Comparison of ENCODE assay signal across 8 cellular contexts in genomic region chr6:141483561-141484061, GRCh38.
DNase-seq lines count a peak whose midpoint lies in the region; ATAC-seq and TF ChIP-seq lines count a peak whose summit lies in the region.

No MANE protein-coding gene starts in this region.

- peak overlapping the region; percentile 75 for H3K4me3 Mint-ChIP-seq in activated naive CD4-positive, alpha-beta T cell treated with anti-CD3 and anti-CD28 coated beads, Interleukin-2, amount 10 ng/mL, durations not matched to agents 7 days and 5 days

- peak overlapping the region in 1 of 4 donors; percentile 13 for H3K4me3 ChIP-seq in Peyer's patch
- H3K4me3 ChIP-seq in right atrium auricular region: peak overlapping the region; percentile 6 to 30

- peaks cover 59% of the 10 kb centered on the region for H3K4me1 Mint-ChIP-seq in activated naive CD4-positive, alpha-beta T cell treated with anti-CD3 and anti-CD28 coated beads, Interleukin-2, amount 10 ng/mL, durations not matched to agents 7 days and 5 days

- no peak for TF ChIP-seq CTCF in Peyer's patch (IDR thresholded peaks at IDR 0.05)
- no peak for TF ChIP-seq CTCF in right atrium auricular region (IDR thresholded peaks at IDR 0.05)

- H3K27me3 ChIP-seq in Peyer's patch (no peaks in the 10 kb centered on the region), right atrium auricular region (no peaks in the 10 kb centered on the region)

- peak overlapping the region; percentile 58 to 67 (median 62) for H3K27ac ChIP-seq in Peyer's patch
- H3K27ac ChIP-seq in right atrium auricular region: peak overlapping the region; percentile 67 to 75

- H3K27ac Mint-ChIP-seq in activated naive CD4-positive, alpha-beta T cell treated with anti-CD3 and anti-CD28 coated beads, Interleukin-2, amount 10 ng/mL, durations not matched to agents 7 days and 5 days: peak overlapping the region; percentile 100

- H3K36me3 ChIP-seq in Peyer's patch (no peaks in the 10 kb centered on the region), right atrium auricular region (no peaks in the 10 kb centered on the region)

- TF ChIP-seq POLR2A in Peyer's patch (IDR thresholded peaks at IDR 0.05): no peak

- ATAC-seq in GM19351 (IDR thresholded peaks at IDR 0.05; ENCODE audit: unreplicated experiment) (peak; percentile 85), HG03460 (IDR thresholded peaks at IDR 0.05; ENCODE audit: unreplicated experiment) (peak; percentile 90)

- peaks cover 18% of the 10 kb centered on the region for H3K9me3 Mint-ChIP-seq in activated naive CD4-positive, alpha-beta T cell treated with anti-CD3 and anti-CD28 coated beads, Interleukin-2, amount 10 ng/mL, durations not matched to agents 7 days and 5 days

- CTCF ChIA-PET in activated naive CD4-positive, alpha-beta T cell treated with anti-CD3 and anti-CD28 coated beads, Interleukin-2, amount 10 ng/mL, durations not matched to agents 7 days and 5 days (lab: Charles Lee): interaction anchor here (0.6 to 1.5 kb wide), 3 partner anchors 12 to 1601 kb away, joined by 3 read pairs; no protein-coding TSS in a partner anchor

- peak; percentile 49 for DNase-seq in Ammon's horn (ENCODE audit: low spot score)
- DNase-seq in Peyer's patch: peak in 2 of 3 donors; percentile 64 to 77
- DNase-seq in activated naive CD4-positive, alpha-beta T cell treated with anti-CD3 and anti-CD28 coated beads, Interleukin-2, amount 10 ng/mL, durations not matched to agents 7 days and 5 days: peak; percentile 67
- DNase-seq in right atrium auricular region (ENCODE audit: low spot score): no peak
- peak; percentile 37 for DNase-seq in stimulated activated CD4-positive, alpha-beta T cell treated with anti-CD3 and anti-CD28 coated beads, Interleukin-2, amount 100 ng/mL, for 4 hours (ENCODE audit: low read depth)
- no peak for DNase-seq in DMS53 (lab: John Stamatoyannopoulos, UW)

- H3K9me3 ChIP-seq in Peyer's patch (no peaks in the 10 kb centered on the region), right atrium auricular region (no peaks in the 10 kb centered on the region)

- no peaks in the 10 kb centered on the region for H3K4me1 ChIP-seq in Peyer's patch
- peaks cover 0 to 24% of the 10 kb centered on the region in 2 donors for H3K4me1 ChIP-seq in right atrium auricular region

- H3K27me3 Mint-ChIP-seq in activated naive CD4-positive, alpha-beta T cell treated with anti-CD3 and anti-CD28 coated beads, Interleukin-2, amount 10 ng/mL, durations not matched to agents 7 days and 5 days: no peaks in the 10 kb centered on the region

- peaks cover 29% of the 10 kb centered on the region for H3K36me3 Mint-ChIP-seq in activated naive CD4-positive, alpha-beta T cell treated with anti-CD3 and anti-CD28 coated beads, Interleukin-2, amount 10 ng/mL, durations not matched to agents 7 days and 5 days

Comparison
In these comparisons a context has a peak if more than half of its experiments do, and no peak if none do; other contexts are left out.
1. DNase-seq: peak in Ammon's horn (single experiment), Peyer's patch (2 of 3), activated naive CD4-positive, alpha-beta T cell treated with anti-CD3 and anti-CD28 coated beads, Interleukin-2, amount 10 ng/mL, durations not matched to agents 7 days and 5 days (single experiment) and stimulated activated CD4-positive, alpha-beta T cell treated with anti-CD3 and anti-CD28 coated beads, Interleukin-2, amount 100 ng/mL, for 4 hours (single experiment); none in right atrium auricular region (single experiment) and DMS53 (single experiment).